Comparison of ENCODE assay signal across 16 cellular contexts in genomic region chr4:168844261-168845039, GRCh38.
DNase-seq lines count a peak whose midpoint lies in the region; ATAC-seq and TF ChIP-seq lines count a peak whose summit lies in the region.
"Had no signal": no experiment of that assay in that cellular context is flagged by ENCODE, and none has a peak within 500 bp of the region (broad histone marks: within the 10 kb centered on the region; RNA-seq: fewer than 3 reads in every experiment).

No MANE protein-coding gene starts in this region.

- no peak for TF ChIP-seq POLR2A in esophagus muscularis mucosa (IDR thresholded peaks at IDR 0.05; ENCODE audit: low read depth)
- TF ChIP-seq POLR2A in tibial nerve (IDR thresholded peaks at IDR 0.05), result no peak

- H3K4me1 ChIP-seq in SJSA1 (replicated peaks), result peaks cover 72% of the 10 kb centered on the region
- peaks cover 81 to 100% (median 100%) of the 10 kb centered on the region in 4 donors for H3K4me1 ChIP-seq in esophagus muscularis mucosa
- peaks cover 0 to 90% (median 15%) of the 10 kb centered on the region in 4 donors for H3K4me1 ChIP-seq in tibial nerve

- TF ChIP-seq CTCF in esophagus muscularis mucosa (IDR thresholded peaks at IDR 0.05) (no peak), nephron progenitor cell (IDR thresholded peaks at IDR 0.05) (no peak), tibial nerve (IDR thresholded peaks at IDR 0.05) (no peak)

- peak overlapping the region; percentile 12 for H3K27ac Mint-ChIP-seq in nephron progenitor cell
- H3K27ac Mint-ChIP-seq in T-helper 17 cell, result no peak overlapping the region
- H3K27ac Mint-ChIP-seq: CD4-positive, CD25-positive, alpha-beta regulatory T cell; T-cell had no signal

- H3K9me3 Mint-ChIP-seq in nephron progenitor cell, result no peaks in the 10 kb centered on the region
- H3K9me3 Mint-ChIP-seq: T-cell had no signal

- H3K27ac ChIP-seq in SJSA1 (peak overlapping the region; percentile 72), esophagus muscularis mucosa (replicated peaks in 1 of 4) (peak overlapping the region; percentile 97 to 99 (median 99)), tibial nerve (peak overlapping the region; percentile 25 to 81 (median 65))

- peak in 1 of 2 experiments; percentile 69 for DNase-seq in SJSA1 (ENCODE audit: low read depth in 1 of 2, low spot score in 2 of 2)
- no peak for DNase-seq in esophagus muscularis mucosa (ENCODE audit: extremely low spot score)
- DNase-seq in nephron progenitor cell, result no peak
- DNase-seq in tibial nerve (ENCODE audit: low spot score in 2 of 2), result no peak
- no peak for DNase-seq in NCI-H1694 treated with DMSO at 0.1 percent for 48 hours (lab: John Stamatoyannopoulos, UW)
- no peak for DNase-seq in G401 (ENCODE audit: low spot score)
- no peak for DNase-seq in T-helper 17 cell
- DNase-seq: activated CD4-positive, CD25-positive, alpha-beta regulatory T cell treated with anti-CD3 and anti-CD28 coated beads, Interleukin-2, amount 50 U/mL, for 72 hours; activated T-cell treated with anti-CD3 and anti-CD28 coated beads, Interleukin-2, amount 50 U/mL, for 1 hour; amniotic stem cell; CD4-positive, CD25-positive, alpha-beta regulatory T cell; left cardiac atrium; ovary; stimulated activated CD4-positive, alpha-beta T cell treated with anti-CD3 and anti-CD28 coated beads, Interleukin-2, amount 100 ng/mL, for 24 hours; T-cell had no signal

- H3K4me3 Mint-ChIP-seq in nephron progenitor cell (no peak overlapping the region), T-helper 17 cell (no peak overlapping the region)
- H3K4me3 Mint-ChIP-seq: CD4-positive, CD25-positive, alpha-beta regulatory T cell; T-cell had no signal

- H3K36me3 ChIP-seq in SJSA1 (peaks cover 47% of the 10 kb centered on the region), esophagus muscularis mucosa (peaks cover 0 to 13% (median 4%) of the 10 kb centered on the region in 4 donors), tibial nerve (no peaks in the 10 kb centered on the region)
- H3K36me3 ChIP-seq: ovary had no signal

- H3K4me3 ChIP-seq in SJSA1 (no peak overlapping the region), esophagus muscularis mucosa (peak overlapping the region; percentile 3 to 39 (median 18)), tibial nerve (no peak overlapping the region)
- H3K4me3 ChIP-seq: ovary had no signal

- intact Hi-C loops in esophagus muscularis mucosa (cut with DNase I), result loop anchor here (5.0 kb wide), 1 partner anchor 33 kb away; no protein-coding TSS in a partner anchor

- H3K4me1 Mint-ChIP-seq in nephron progenitor cell (peaks cover 46% of the 10 kb centered on the region), T-helper 17 cell (peaks cover 7% of the 10 kb centered on the region)

- H3K27me3 Mint-ChIP-seq in nephron progenitor cell (ENCODE audit: low read depth, poor library complexity) (no peaks in the 10 kb centered on the region), T-helper 17 cell (peaks cover 45% of the 10 kb centered on the region)

- H3K27me3 ChIP-seq in SJSA1 (replicated peaks) (no peaks in the 10 kb centered on the region), esophagus muscularis mucosa (no peaks in the 10 kb centered on the region), tibial nerve (no peaks in the 10 kb centered on the region)
- H3K27me3 ChIP-seq: ovary had no signal

- WGBS in esophagus muscularis mucosa, result 36% methylated on average over 8 of the region's 8 CpGs
- WGBS in tibial nerve, 2 donors, result 27 to 35% methylated on average over 8 of the region's 8 CpGs

- peaks cover 43% of the 10 kb centered on the region for H3K36me3 Mint-ChIP-seq in nephron progenitor cell (ENCODE audit: low read depth)
- no peaks in the 10 kb centered on the region for H3K36me3 Mint-ChIP-seq in T-helper 17 cell (ENCODE audit: low read depth)
- H3K36me3 Mint-ChIP-seq: CD4-positive, CD25-positive, alpha-beta regulatory T cell; T-cell had no signal

- TF ChIP-seq EP300 in esophagus muscularis mucosa (IDR thresholded peaks at IDR 0.05), result no peak
- TF ChIP-seq EP300 in tibial nerve (IDR thresholded peaks at IDR 0.05), result peak in 1 of 2 donors; percentile 47

- no peaks in the 10 kb centered on the region for H3K9me3 ChIP-seq in SJSA1 (replicated peaks)
- no peaks in the 10 kb centered on the region for H3K9me3 ChIP-seq in esophagus muscularis mucosa
- no peaks in the 10 kb centered on the region for H3K9me3 ChIP-seq in tibial nerve
- no peaks in the 10 kb centered on the region for H3K9me3 ChIP-seq in T-helper 17 cell (ENCODE audit: control insufficient read depth, low read length, poor library complexity, severe bottlenecking)
- H3K9me3 ChIP-seq: ovary had no signal

- no peak for ATAC-seq in T-helper 17 cell
- ATAC-seq in GM19035 (IDR thresholded peaks at IDR 0.05; ENCODE audit: unreplicated experiment), result no peak
- ATAC-seq: T-cell had no signal

- in situ Hi-C loops in G401 (cut with HindIII; ENCODE audit: low sequenced_read_pairs), result no loop called here

Comparison
In these comparisons a context has a peak if more than half of its experiments do, and no peak if none do; other contexts are left out.
1. H3K4me3 ChIP-seq: peak in esophagus muscularis mucosa (4 of 4); none in SJSA1 (single experiment) and tibial nerve (0 of 4).
2. Peak in every context shown above with its lines, with median percentiles within 50 percentile points of each other: H3K27ac ChIP-seq.